Comparison of ENCODE assay signal across 8 cellular contexts in genomic region chr10:75399461-75400162, GRCh38. TPM values are rescaled to one million over a fixed set of nuclear protein-coding genes. Genes with fewer than 3 reads are reported as not detected.
DNase-seq lines count a peak whose midpoint lies in the region; ATAC-seq, FAIRE-seq and TF ChIP-seq lines count a peak whose summit lies in the region.

No MANE protein-coding gene starts in this region.

- ATAC-seq in HepG2 = peak; percentile 5; the same call in 2 of the 3 replicates
- ATAC-seq in GM21717 (IDR thresholded peaks at IDR 0.05; ENCODE audit: unreplicated experiment) = no peak

- H3K36me3 ChIP-seq in Loucy (ENCODE audit: insufficient read depth, low read length) = no peaks in the 10 kb centered on the region
- peaks cover 5 to 21% of the 10 kb centered on the region in 2 experiments; a peak in 2 of 5 replicates for H3K36me3 ChIP-seq in HepG2 (replicated peaks in 1 of 2; ENCODE audit: control insufficient read depth in 1 of 2, insufficient read depth in 2 of 2, low read length in 2 of 2)

- POLR2A ChIA-PET in HepG2 (lab: Yijun Ruan, JAX) = interaction anchor here (0.7 to 8.4 kb wide), 13 partner anchors 10 to 1249 kb away, joined by 3 to 219 read pairs (median 3); partner anchors contain the start of genes ADK, AP3M1 and LRMDA

- H2AFZ ChIP-seq in Loucy (ENCODE audit: low read length) = peak overlapping the region; percentile 82
- H2AFZ ChIP-seq in HepG2 (ENCODE audit: low read length) = no peak overlapping the region

- H3K27ac ChIP-seq in VCaP (peak overlapping the region; percentile 96), HepG2 (ENCODE audit: extremely low read length, insufficient read depth, low read length) (peak overlapping the region; percentile 97)

- no peaks in the 10 kb centered on the region for H3K9me2 ChIP-seq in Loucy (replicated peaks; ENCODE audit: low read depth, low read length)

- no TSS peak for BruUV-seq in HepG2 (replicated peaks; lab: Mats Ljungman, UMichigan)

- no peaks in the 10 kb centered on the region for H3K4me1 ChIP-seq in Loucy (ENCODE audit: insufficient read depth, low read length, poor library complexity, severe bottlenecking)
- H3K4me1 ChIP-seq in HepG2 (ENCODE audit: insufficient read depth, low read length) = peaks cover 15% of the 10 kb centered on the region

- peaks cover 33% of the 10 kb centered on the region for H3K79me2 ChIP-seq in Loucy (ENCODE audit: insufficient read depth, low read length)
- H3K79me2 ChIP-seq in HepG2 (ENCODE audit: insufficient read depth, low read length) = peaks cover 50% of the 10 kb centered on the region

- H3K9ac ChIP-seq in Loucy (ENCODE audit: low read depth, low read length, poor library complexity, severe bottlenecking) (peak overlapping the region; percentile 79), HepG2 (ENCODE audit: insufficient read depth, low read depth, low read length) (peak overlapping the region; percentile 93)

- TF ChIP-seq RAD21 in HepG2 (CRISPR knock-in tag; IDR thresholded peaks at IDR 0.05) = peak; percentile 56; the same call in 1 of the 2 replicates

- no peaks in the 10 kb centered on the region for H3K27me3 ChIP-seq in Loucy (ENCODE audit: insufficient read depth, low read length, poor library complexity, severe bottlenecking)
- no peaks in the 10 kb centered on the region; a peak in 1 of 5 replicates for H3K27me3 ChIP-seq in HepG2 (ENCODE audit: control insufficient read depth in 1 of 2, insufficient read depth in 2 of 2, low read length in 2 of 2)

- no peak for FAIRE-seq in HepG2 (lab: Jason Lieb, UNC)

- DNase-seq in NCI-H1694 treated with DMSO at 0.1 percent for 48 hours (lab: John Stamatoyannopoulos, UW) (peak; percentile 30), NCI-H1694 (lab: John Stamatoyannopoulos, UW) (no peak), dermis blood vessel endothelial cell (peak; percentile 82), HepG2 (ENCODE audit: low spot score) (peak; percentile 36)
- DNase-seq in stimulated activated CD4-positive, alpha-beta T cell treated with anti-CD3 and anti-CD28 coated beads, Interleukin-4, amount 100 ng/mL, for 24 hours = peak; percentile 31

- H3F3A ChIP-seq in Loucy (ENCODE audit: low read depth) = no peaks in the 10 kb centered on the region

- WGBS in HepG2 (ENCODE audit: low lambda C conversion rate) = 0% methylated on average over 1 of the region's 71 CpGs

- no peaks in the 10 kb centered on the region for H3K9me3 ChIP-seq in Loucy (ENCODE audit: insufficient read depth, low read depth, low read length)
- H3K9me3 ChIP-seq in HepG2 (ENCODE audit: low read length) = no peaks in the 10 kb centered on the region

- peak overlapping the region; percentile 91 for H3K4me2 ChIP-seq in Loucy (ENCODE audit: low read depth, low read length, poor library complexity, severe bottlenecking)
- peak overlapping the region; percentile 79 for H3K4me2 ChIP-seq in HepG2 (ENCODE audit: low read depth, low read length)

- CTCF ChIA-PET in HepG2 (lab: Yijun Ruan, JAX; ENCODE audit: low intra/inter-chr PET ratio, low total read pairs) = interaction anchor here (1.2 to 1.5 kb wide), 2 partner anchors 688 to 904 kb away, joined by 4 to 5 read pairs; no protein-coding TSS in a partner anchor

- peak; percentile 44 for TF ChIP-seq CTCF in Loucy (conservative IDR thresholded peaks at IDR 0.05; ENCODE audit: low read length)
- TF ChIP-seq CTCF in VCaP (conservative IDR thresholded peaks at IDR 0.05) = peak; percentile 75
- TF ChIP-seq CTCF in HepG2 (CRISPR knock-in tag; IDR thresholded peaks at IDR 0.05) = peak; percentile 61

- intact Hi-C loops in HepG2 (cut with micrococcal nuclease; ENCODE audit: unreplicated experiment) = loop anchor here (2.0 to 10.0 kb wide), 6 partner anchors 98 to 903 kb away; no protein-coding TSS in a partner anchor

- TF ChIP-seq POLR2A in HepG2 (IDR thresholded peaks at IDR 0.05; ENCODE audit: insufficient read depth in 1 of 2, low read depth in 2 of 2, low read length in 2 of 2) = no peak

- in situ Hi-C loops in HepG2 (cut with HindIII; ENCODE audit: extremely low pct_ligation_motif_present, low pct_unique_long_range_greater_than_20kb) = loop anchor here (5.0 to 10.0 kb wide), 2 partner anchors 373 to 635 kb away; no protein-coding TSS in a partner anchor

- peak overlapping the region; percentile 84 for H3K4me3 ChIP-seq in Loucy (ENCODE audit: low read length, poor library complexity, severe bottlenecking)
- peak overlapping the region; percentile 100 for H3K4me3 ChIP-seq in HepG2 (replicated peaks in 1 of 3; ENCODE audit: insufficient read depth in 1 of 3, low read depth in 2 of 3, low read length in 3 of 3)

- TF ChIP-seq EP300 in HepG2 (IDR thresholded peaks at IDR 0.05; ENCODE audit: low read depth in 2 of 2, low read length in 2 of 2) (no peak), HepG2 (CRISPR knock-in tag; IDR thresholded peaks at IDR 0.05; ENCODE audit: borderline replicate concordance) (no peak)

- H4K20me1 ChIP-seq in Loucy (ENCODE audit: insufficient read depth, low read length, poor library complexity, severe bottlenecking) = peaks cover 13% of the 10 kb centered on the region
- H4K20me1 ChIP-seq in HepG2 (ENCODE audit: insufficient read depth, low read length) = peaks cover 28% of the 10 kb centered on the region; the same call in 1 of the 2 replicates

TF ChIP-seq in HepG2, 621 proteins besides CTCF, POLR2A, EP300 and RAD21 (continues in another document):
- TF ChIP-seq ZNF563 (CRISPR knock-in tag; IDR thresholded peaks at IDR 0.05) (peak; percentile 43; the same call in 1 of the 2 replicates), ZNF556 (CRISPR knock-in tag; IDR thresholded peaks at IDR 0.05; ENCODE audit: borderline replicate concordance) (no peak), PHF5A (CRISPR knock-in tag; IDR thresholded peaks at IDR 0.05; ENCODE audit: low read depth, unreplicated experiment) (no peak), ZNF331 (CRISPR knock-in tag; IDR thresholded peaks at IDR 0.05) (no peak), ZFP36L2 (CRISPR knock-in tag; IDR thresholded peaks at IDR 0.05) (no peak), RARG (CRISPR knock-in tag; IDR thresholded peaks at IDR 0.05; ENCODE audit: low read depth) (no peak), MTA3 (CRISPR knock-in tag; IDR thresholded peaks at IDR 0.05) (no peak)

RNA-seq across cellular contexts. Expression of gene ZNF503, which starts 2.0 kb away (rescaled TPM):
- 0.68 and 1.2 TPM in 2 replicates for total RNA-seq in dermis blood vessel endothelial cell
- total RNA-seq in HepG2 (2016; rRNA removed; fragmentation: Illumina TruSeq; extraction: Trizol) = 5.8 and 8.3 TPM in 2 replicates
- 1.8 and 1.9 TPM in 2 replicates for total RNA-seq in HepG2 (2016; cell fraction: cytosol; rRNA removed; fragmentation: Illumina TruSeq; extraction: Trizol; ENCODE audit: low read depth)
- total RNA-seq in HepG2 (2016; cell fraction: insoluble cytoplasmic fraction; rRNA removed; fragmentation: Illumina TruSeq; extraction: Trizol) = 5.6 and 8.5 TPM in 2 replicates
- total RNA-seq in HepG2 (2016; cell fraction: membrane; rRNA removed; fragmentation: Illumina TruSeq; extraction: Trizol) = 6.0 and 6.3 TPM in 2 replicates
- 8.7 TPM in 2 replicates for total RNA-seq in HepG2 (2016; cell fraction: nucleus; rRNA removed; fragmentation: Illumina TruSeq; extraction: Trizol)
- polyA plus RNA-seq in HepG2 (2011; rRNA removed) = 2.7 and 4.0 TPM in 2 replicates
- 2.4 and 4.0 TPM in 2 replicates for polyA plus RNA-seq in HepG2 (2011; cell fraction: cytosol; rRNA removed)
- polyA plus RNA-seq in HepG2 (2011; cell fraction: nucleus; rRNA removed) = 15.1 and 19.3 TPM in 2 replicates
- polyA plus RNA-seq in HepG2 (2012) = 9.8 and 13.3 TPM in 2 replicates
- 1.3 and 1.4 TPM in 2 replicates for polyA plus RNA-seq in HepG2 (2016; cell fraction: cytosol; fragmentation: Illumina TruSeq; extraction: Trizol; ENCODE audit: low read depth)
- 13.9 and 16.9 TPM in 2 replicates for polyA plus RNA-seq in HepG2 (2016; cell fraction: insoluble cytoplasmic fraction; fragmentation: Illumina TruSeq; extraction: Trizol; ENCODE audit: low read depth)
- polyA plus RNA-seq in HepG2 (2016; cell fraction: membrane; fragmentation: Illumina TruSeq; extraction: Trizol; ENCODE audit: low read depth) = 4.1 and 4.2 TPM in 2 replicates
- 25.1 and 25.7 TPM in 2 replicates for polyA plus RNA-seq in HepG2 (2016; cell fraction: nucleus; fragmentation: Illumina TruSeq; extraction: Trizol; ENCODE audit: insufficient read depth, low read depth)
- polyA minus RNA-seq in HepG2 (2011; rRNA and poly(A)+ RNA removed; ENCODE audit: low replicate concordance) = 1.0 and 15.3 TPM in 2 replicates
- 10.1 and 11.8 TPM in 2 replicates for polyA minus RNA-seq in HepG2 (2011; cell fraction: cytosol; rRNA and poly(A)+ RNA removed)
- 7.0 and 10.7 TPM in 2 replicates for polyA minus RNA-seq in HepG2 (2011; cell fraction: nucleus; rRNA and poly(A)+ RNA removed)

RNA-seq across cellular contexts. Expression of gene LRMDA, which starts 31.8 kb away (rescaled TPM):
- total RNA-seq in dermis blood vessel endothelial cell (7.6 and 27.4 TPM in 2 replicates), HepG2 (2016; rRNA removed; fragmentation: Illumina TruSeq; extraction: Trizol) (19.3 and 22.0 TPM in 2 replicates)
- total RNA-seq in HepG2 (2016; cell fraction: cytosol; rRNA removed; fragmentation: Illumina TruSeq; extraction: Trizol; ENCODE audit: low read depth) = 70.4 and 78.7 TPM in 2 replicates
- 20.0 and 23.4 TPM in 2 replicates for total RNA-seq in HepG2 (2016; cell fraction: insoluble cytoplasmic fraction; rRNA removed; fragmentation: Illumina TruSeq; extraction: Trizol)
- total RNA-seq in HepG2 (2016; cell fraction: membrane; rRNA removed; fragmentation: Illumina TruSeq; extraction: Trizol) = 36.7 and 40.7 TPM in 2 replicates
- 27.3 and 38.1 TPM in 2 replicates for total RNA-seq in HepG2 (2016; cell fraction: nucleus; rRNA removed; fragmentation: Illumina TruSeq; extraction: Trizol)
- 13.4 and 17.7 TPM in 2 replicates for polyA plus RNA-seq in HepG2 (2011; rRNA removed)
- 18.1 and 21.4 TPM in 2 replicates for polyA plus RNA-seq in HepG2 (2011; cell fraction: cytosol; rRNA removed)
- polyA plus RNA-seq in HepG2 (2011; cell fraction: nucleus; rRNA removed) = 10.7 and 11.9 TPM in 2 replicates
- polyA plus RNA-seq in HepG2 (2012) = 14.6 and 23.3 TPM in 2 replicates
- 51.8 and 58.1 TPM in 2 replicates for polyA plus RNA-seq in HepG2 (2016; cell fraction: cytosol; fragmentation: Illumina TruSeq; extraction: Trizol; ENCODE audit: low read depth)
- 25.9 and 29.7 TPM in 2 replicates for polyA plus RNA-seq in HepG2 (2016; cell fraction: insoluble cytoplasmic fraction; fragmentation: Illumina TruSeq; extraction: Trizol; ENCODE audit: low read depth)
- 28.6 and 35.5 TPM in 2 replicates for polyA plus RNA-seq in HepG2 (2016; cell fraction: membrane; fragmentation: Illumina TruSeq; extraction: Trizol; ENCODE audit: low read depth)
- 9.9 and 22.8 TPM in 2 replicates for polyA plus RNA-seq in HepG2 (2016; cell fraction: nucleus; fragmentation: Illumina TruSeq; extraction: Trizol; ENCODE audit: insufficient read depth, low read depth)
- polyA minus RNA-seq in HepG2 (2011; rRNA and poly(A)+ RNA removed; ENCODE audit: low replicate concordance) = 4.1 and 25.5 TPM in 2 replicates
- polyA minus RNA-seq in HepG2 (2011; cell fraction: cytosol; rRNA and poly(A)+ RNA removed) = 5.1 and 7.5 TPM in 2 replicates
- polyA minus RNA-seq in HepG2 (2011; cell fraction: nucleus; rRNA and poly(A)+ RNA removed) = 58.6 and 83.8 TPM in 2 replicates
